12 cellular contexts compared by ENCODE assay signal in genomic region chr14:68401320-68401719, GRCh38.
DNase-seq lines count a peak whose midpoint lies in the region; ATAC-seq and TF ChIP-seq lines count a peak whose summit lies in the region.
"Had no signal": no experiment of that assay in that cellular context is flagged by ENCODE, and none has a peak within 500 bp of the region (broad histone marks: within the 10 kb centered on the region; RNA-seq: fewer than 3 reads in every experiment).

No MANE protein-coding gene starts in this region.

- peak overlapping the region; percentile 58 to 73 for H3K4me3 Mint-ChIP-seq in stimulated activated naive B cell treated with anti-CD40 and anti-IgM and Interleukin-4, amounts not matched to agents 10 μg/mL and 1 μg/mL and 100 μg/mL, for 72 hours
- H3K4me3 Mint-ChIP-seq in glutamatergic neuron (ENCODE audit: unreplicated experiment), result no peak overlapping the region

- H3K27ac Mint-ChIP-seq in stimulated activated naive B cell treated with anti-CD40 and anti-IgM and Interleukin-4, amounts not matched to agents 10 μg/mL and 1 μg/mL and 100 μg/mL, for 72 hours, result peak overlapping the region; percentile 100
- no peak overlapping the region for H3K27ac Mint-ChIP-seq in glutamatergic neuron (ENCODE audit: unreplicated experiment)

- ATAC-seq in GM19395 (IDR thresholded peaks at IDR 0.05; ENCODE audit: unreplicated experiment), result peak; percentile 17
- no peak for ATAC-seq in stimulated activated naive B cell treated with anti-CD40 and anti-IgM and Interleukin-4, amounts not matched to agents 10 μg/mL and 1 μg/mL and 100 μg/mL, for 72 hours (replicated peaks)

- TF ChIP-seq CTCF in glutamatergic neuron (IDR thresholded peaks at IDR 0.05; ENCODE audit: partially characterized antibody, unreplicated experiment), result no peak

- peaks cover 55 to 91% of the 10 kb centered on the region in 2 donors for H3K4me1 Mint-ChIP-seq in stimulated activated naive B cell treated with anti-CD40 and anti-IgM and Interleukin-4, amounts not matched to agents 10 μg/mL and 1 μg/mL and 100 μg/mL, for 72 hours
- H3K4me1 Mint-ChIP-seq in glutamatergic neuron (ENCODE audit: low read depth, unreplicated experiment), result peaks cover 18% of the 10 kb centered on the region

- peak overlapping the region; percentile 94 for H3K27ac ChIP-seq in epithelial cell of prostate

- peaks cover 13 to 20% of the 10 kb centered on the region in 2 donors for H3K36me3 Mint-ChIP-seq in stimulated activated naive B cell treated with anti-CD40 and anti-IgM and Interleukin-4, amounts not matched to agents 10 μg/mL and 1 μg/mL and 100 μg/mL, for 72 hours
- H3K36me3 Mint-ChIP-seq in glutamatergic neuron (ENCODE audit: unreplicated experiment), result no peaks in the 10 kb centered on the region

- DNase-seq in NAMALWA (ENCODE audit: low spot score), result peak; percentile 2
- no peak for DNase-seq in epithelial cell of prostate (ENCODE audit: low read depth, low spot score)
- DNase-seq in stimulated activated naive B cell treated with anti-CD40 and anti-IgM and Interleukin-4, amounts not matched to agents 10 μg/mL and 1 μg/mL and 100 μg/mL, for 72 hours, result no peak
- no peak for DNase-seq in central memory CD4-positive, alpha-beta T cell
- DNase-seq in glutamatergic neuron, result no peak
- DNase-seq in activated CD8-positive, alpha-beta memory T cell treated with anti-CD3 and anti-CD28 coated beads for 24 hours, result no peak
- DNase-seq: DND-41; heart right ventricle; Karpas-422; NCI-H82; stimulated activated CD4-positive, alpha-beta T cell treated with anti-CD3 and anti-CD28 coated beads, Interleukin-15, amount 100 ng/mL, for 24 hours had no signal

- no peaks in the 10 kb centered on the region for H3K9me3 Mint-ChIP-seq in stimulated activated naive B cell treated with anti-CD40 and anti-IgM and Interleukin-4, amounts not matched to agents 10 μg/mL and 1 μg/mL and 100 μg/mL, for 72 hours
- H3K9me3 Mint-ChIP-seq in glutamatergic neuron (ENCODE audit: unreplicated experiment), result no peaks in the 10 kb centered on the region

- H3K27me3 Mint-ChIP-seq in stimulated activated naive B cell treated with anti-CD40 and anti-IgM and Interleukin-4, amounts not matched to agents 10 μg/mL and 1 μg/mL and 100 μg/mL, for 72 hours, result no peaks in the 10 kb centered on the region
- H3K27me3 Mint-ChIP-seq in glutamatergic neuron (ENCODE audit: unreplicated experiment), result no peaks in the 10 kb centered on the region
